10 cellular contexts compared by ENCODE assay signal in genomic region chr3:156822626-156823260, GRCh38. TPM values are rescaled to one million over a fixed set of nuclear protein-coding genes. Genes with fewer than 3 reads are reported as not detected.
A peak's percentile ranks its signal among the peaks of the same experiment; 100 is the strongest.
DNase-seq lines count a peak whose midpoint lies in the region; ATAC-seq, FAIRE-seq and TF ChIP-seq lines count a peak whose summit lies in the region.
"Not testable (repeated sequence)": the region's sequence is repeated elsewhere in the genome, so short reads cannot be mapped to it uniquely, and the experiment has no call there.
"Had no signal": no experiment of that assay in that cellular context is flagged by ENCODE, and none has a peak within 500 bp of the region (broad histone marks: within the 10 kb centered on the region; RNA-seq: fewer than 3 reads in every experiment).

No MANE protein-coding gene starts in this region.

- CTCF ChIA-PET in Calu3 (lab: Charles Lee): interaction anchor here (0.7 kb wide), 1 partner anchor 657 kb away, joined by 3 read pairs; no protein-coding TSS in a partner anchor

- H3K4me1 ChIP-seq in kidney (ENCODE audit: control insufficient read depth in 1 of 2, insufficient read depth in 1 of 2, low read depth in 1 of 2, low read length in 2 of 2): peaks cover 3 to 13% of the 10 kb centered on the region in 2 donors

- BruUV-seq in Calu3 (replicated peaks; lab: Mats Ljungman, UMichigan): not testable (repeated sequence)

- intact Hi-C loops in Calu3 (cut with micrococcal nuclease; ENCODE audit: unreplicated experiment); kidney (cut with DNase I): not testable (repeated sequence)

- TF ChIP-seq CTCF in Calu3 (IDR thresholded peaks at IDR 0.05; ENCODE audit: unreplicated experiment); HL-60 (IDR thresholded peaks at IDR 0.05; ENCODE audit: insufficient read depth, low read length); kidney (IDR thresholded peaks at IDR 0.05; ENCODE audit: borderline replicate concordance, extremely low read depth, insufficient read depth); neural crest cell (conservative IDR thresholded peaks at IDR 0.05): not testable (repeated sequence)

- peak overlapping the region; percentile 17 for H3K27ac ChIP-seq in HL-60 (replicated peaks)
- H3K27ac ChIP-seq in SK-N-MC; kidney (ENCODE audit: low read depth in 2 of 2, low read length in 2 of 2): not testable (repeated sequence)

- H3K36me3 ChIP-seq in SK-N-MC (ENCODE audit: insufficient read depth, low read length); kidney (ENCODE audit: control insufficient read depth in 1 of 2, insufficient read depth in 2 of 2, low read length in 2 of 2): not testable (repeated sequence)

- ATAC-seq in stimulated activated memory B cell treated with anti-CD40 and anti-IgM and Interleukin-4, amounts not matched to agents 10 μg/mL and 1 μg/mL and 100 μg/mL, for 72 hours: not testable (repeated sequence)

- peak overlapping the region; percentile 99 for H3K27ac Mint-ChIP-seq in Calu3 (ENCODE audit: unreplicated experiment)
- H3K27ac Mint-ChIP-seq in neural crest cell (ENCODE audit: unreplicated experiment): not testable (repeated sequence)
- H3K27ac Mint-ChIP-seq in stimulated activated memory B cell treated with anti-CD40 and anti-IgM and Interleukin-4, amounts not matched to agents 10 μg/mL and 1 μg/mL and 100 μg/mL, for 72 hours: peak overlapping the region; percentile 44

- not testable (repeated sequence) for H3K9me3 Mint-ChIP-seq in Calu3 (ENCODE audit: low read depth, unreplicated experiment); neural crest cell; stimulated activated memory B cell treated with anti-CD40 and anti-IgM and Interleukin-4, amounts not matched to agents 10 μg/mL and 1 μg/mL and 100 μg/mL, for 72 hours

- H3K4me3 ChIP-seq in HL-60 (replicated peaks; ENCODE audit: insufficient read depth, low read length); kidney (ENCODE audit: low read length in 2 of 2): not testable (repeated sequence)
- peak overlapping the region; percentile 37; the same call in 1 of the 2 replicates for H3K4me3 ChIP-seq in SK-N-MC

- H3K4me3 Mint-ChIP-seq in Calu3 (ENCODE audit: low read depth, unreplicated experiment); stimulated activated memory B cell treated with anti-CD40 and anti-IgM and Interleukin-4, amounts not matched to agents 10 μg/mL and 1 μg/mL and 100 μg/mL, for 72 hours: not testable (repeated sequence)
- H3K4me3 Mint-ChIP-seq in neural crest cell: peak overlapping the region; percentile 29

- not testable (repeated sequence) for H3K27me3 Mint-ChIP-seq in Calu3 (ENCODE audit: unreplicated experiment); neural crest cell (ENCODE audit: low read depth); stimulated activated memory B cell treated with anti-CD40 and anti-IgM and Interleukin-4, amounts not matched to agents 10 μg/mL and 1 μg/mL and 100 μg/mL, for 72 hours

- DNase-seq in Calu3; HL-60 (ENCODE audit: low read depth in 1 of 2, low spot score in 1 of 2); SK-N-MC (ENCODE audit: low read depth, low spot score); neural crest cell (ENCODE audit: low read depth, low spot score): not testable (repeated sequence)
- DNase-seq in activated gamma-delta T cell (lab: John Stamatoyannopoulos, UW) (peak; percentile 7), kidney (peak; percentile 56)

- H3K4me1 Mint-ChIP-seq in Calu3 (ENCODE audit: low read depth, unreplicated experiment): peaks cover 68% of the 10 kb centered on the region
- H3K4me1 Mint-ChIP-seq in neural crest cell: peaks cover 33% of the 10 kb centered on the region
- H3K4me1 Mint-ChIP-seq in stimulated activated memory B cell treated with anti-CD40 and anti-IgM and Interleukin-4, amounts not matched to agents 10 μg/mL and 1 μg/mL and 100 μg/mL, for 72 hours: peaks cover 35% of the 10 kb centered on the region

- peaks cover 42% of the 10 kb centered on the region for H3K36me3 Mint-ChIP-seq in Calu3 (ENCODE audit: insufficient read depth, unreplicated experiment)
- not testable (repeated sequence) for H3K36me3 Mint-ChIP-seq in neural crest cell (ENCODE audit: low read depth); stimulated activated memory B cell treated with anti-CD40 and anti-IgM and Interleukin-4, amounts not matched to agents 10 μg/mL and 1 μg/mL and 100 μg/mL, for 72 hours

- H3K9ac ChIP-seq in SK-N-MC (ENCODE audit: insufficient read length); kidney (ENCODE audit: low read length in 2 of 2): not testable (repeated sequence)

- not testable (repeated sequence) for FAIRE-seq in kidney (lab: Jason Lieb, UNC)

- H3K9me3 ChIP-seq in SK-N-MC (ENCODE audit: low read depth, low read length); kidney (ENCODE audit: control insufficient read depth in 1 of 2, low read length in 2 of 2): not testable (repeated sequence)

- not testable (repeated sequence) for H3K27me3 ChIP-seq in HL-60 (ENCODE audit: insufficient read depth, poor library complexity, severe bottlenecking)

RNA-seq across cellular contexts. Expression of gene LEKR1, which starts 3.4 kb away (rescaled TPM):
- total RNA-seq in Calu3 (2022): 4.5 and 5.1 TPM in 2 replicates
- total RNA-seq in kidney: 1.6 TPM
- polyA plus RNA-seq in kidney (ENCODE audit: insufficient read depth, low read depth, low replicate concordance): 1.8 TPM
- 1.1 and 1.8 TPM in 2 replicates for total RNA-seq in neural crest cell
- total RNA-seq: G401, GM23338, H9 had no signal
- polyA plus RNA-seq: GM23338 had no signal
